In genomic region chr4:162265802-162266201, GRCh38 we compare ENCODE assay signal across 17 cellular contexts.
A peak's percentile ranks its signal among the peaks of the same experiment; 100 is the strongest.
DNase-seq lines count a peak whose midpoint lies in the region; ATAC-seq and TF ChIP-seq lines count a peak whose summit lies in the region.
"Had no signal": no experiment of that assay in that cellular context is flagged by ENCODE, and none has a peak within 500 bp of the region (broad histone marks: within the 10 kb centered on the region; RNA-seq: fewer than 3 reads in every experiment).

No MANE protein-coding gene starts in this region.

- peaks cover 10% of the 10 kb centered on the region for H3K9me3 Mint-ChIP-seq in Caco-2 (ENCODE audit: unreplicated experiment)

- H2BK5ac ChIP-seq in mesenchymal stem cell (ENCODE audit: low read depth, low read length, poor library complexity, severe bottlenecking), result no peak overlapping the region

- H3K23ac ChIP-seq in mesenchymal stem cell (ENCODE audit: low read length in 2 of 2), result no peak overlapping the region

- H2BK12ac ChIP-seq in mesenchymal stem cell (ENCODE audit: low read length in 2 of 2), result no peak overlapping the region

- H3K36me3 ChIP-seq in NT2/D1 (ENCODE audit: insufficient read depth, insufficient read length, low read length), result no peaks in the 10 kb centered on the region
- H3K36me3 ChIP-seq in iPS-20b (ENCODE audit: insufficient read depth, low read depth, low read length), result peaks cover 7% of the 10 kb centered on the region; the same call in 1 of the 2 replicates
- H3K36me3 ChIP-seq in mesenchymal stem cell (ENCODE audit: control insufficient read depth in 1 of 2, insufficient read depth in 2 of 2, low read depth in 1 of 2, low read length in 2 of 2), result no peaks in the 10 kb centered on the region
- no peaks in the 10 kb centered on the region for H3K36me3 ChIP-seq in Caco-2 (ENCODE audit: control insufficient read depth, insufficient read depth, low read length)

- H3K4me2 ChIP-seq in mesenchymal stem cell (ENCODE audit: low read length, poor library complexity, severe bottlenecking), result peak overlapping the region; percentile 37

- H3K4ac ChIP-seq in mesenchymal stem cell (ENCODE audit: low read depth in 1 of 2, low read length in 2 of 2), result no peak overlapping the region

- no peak overlapping the region for H2BK120ac ChIP-seq in mesenchymal stem cell (ENCODE audit: low read depth, low read length)

- H3K9me3 ChIP-seq in NT2/D1 (ENCODE audit: insufficient read depth, low read length), result peaks cover 17% of the 10 kb centered on the region
- H3K9me3 ChIP-seq in iPS-20b (ENCODE audit: insufficient read depth, low read depth, low read length), result peaks cover 19% of the 10 kb centered on the region
- peaks cover 49% of the 10 kb centered on the region for H3K9me3 ChIP-seq in mesenchymal stem cell (ENCODE audit: control insufficient read depth, low read length)
- H3K9me3 ChIP-seq in right cardiac atrium (ENCODE audit: control insufficient read depth, low read length), result no peaks in the 10 kb centered on the region
- peaks cover 6% of the 10 kb centered on the region for H3K9me3 ChIP-seq in Caco-2

- CTCF ChIA-PET in Caco-2 (lab: Charles Lee), result no interaction called here

- no peaks in the 10 kb centered on the region for H3K36me3 Mint-ChIP-seq in Caco-2 (ENCODE audit: insufficient read depth, unreplicated experiment)
- H3K36me3 Mint-ChIP-seq: CD14-positive monocyte; CD8-positive, alpha-beta T cell had no signal

- no TSS peak for BruUV-seq in Caco-2 (replicated peaks; lab: Mats Ljungman, UMichigan)

- no peaks in the 10 kb centered on the region for H3K4me1 ChIP-seq in NT2/D1 (ENCODE audit: insufficient read depth, insufficient read length)
- peaks cover 4% of the 10 kb centered on the region; the same call in 1 of the 2 replicates for H3K4me1 ChIP-seq in iPS-20b (ENCODE audit: insufficient read depth, low read length)
- H3K4me1 ChIP-seq in mesenchymal stem cell (ENCODE audit: control insufficient read depth, insufficient read depth, low read depth, low read length), result no peaks in the 10 kb centered on the region
- no peaks in the 10 kb centered on the region for H3K4me1 ChIP-seq in right cardiac atrium (ENCODE audit: control insufficient read depth, insufficient read depth, low read length)
- no peaks in the 10 kb centered on the region for H3K4me1 ChIP-seq in Caco-2

- 53% methylated on average over 1 of the region's 1 CpG for WGBS in mesenchymal stem cell
- 49% methylated on average over 1 of the region's 1 CpG for WGBS in right cardiac atrium

- no peak overlapping the region for H2AFZ ChIP-seq in mesenchymal stem cell (ENCODE audit: low read depth, low read length)
- H2AFZ ChIP-seq: GM23248 had no signal

- H3K4me3 Mint-ChIP-seq in Caco-2 (ENCODE audit: unreplicated experiment), result no peak overlapping the region
- H3K4me3 Mint-ChIP-seq: CD14-positive monocyte; CD8-positive, alpha-beta T cell had no signal

- no peak overlapping the region for H2BK15ac ChIP-seq in mesenchymal stem cell (ENCODE audit: low read depth, poor library complexity, severe bottlenecking)

- no peaks in the 10 kb centered on the region for H3K4me1 Mint-ChIP-seq in Caco-2 (ENCODE audit: low read depth, unreplicated experiment)
- H3K4me1 Mint-ChIP-seq: CD14-positive monocyte had no signal

- peak; percentile 1 for DNase-seq in ELF-1 (ENCODE audit: low read depth, low spot score)
- DNase-seq in NT2/D1 (ENCODE audit: low read depth, low spot score), result peak; percentile 2
- no peak for DNase-seq in mesenchymal stem cell
- DNase-seq in cerebellar cortex (ENCODE audit: low spot score), result no peak
- DNase-seq in right cardiac atrium, result no peak
- no peak for DNase-seq in Caco-2
- DNase-seq in activated CD8-positive, alpha-beta memory T cell treated with anti-CD3 and anti-CD28 coated beads for 24 hours, result no peak
- DNase-seq: CD8-positive, alpha-beta T cell; COR-L47; DND-41; GF-D8; GM23248; H7 had no signal

- H3K27me3 ChIP-seq in NT2/D1 (ENCODE audit: insufficient read depth, insufficient read length) (no peaks in the 10 kb centered on the region), iPS-20b (ENCODE audit: insufficient read depth, low read length) (no peaks in the 10 kb centered on the region), mesenchymal stem cell (ENCODE audit: control insufficient read depth in 1 of 2, insufficient read depth in 1 of 2, low read length in 2 of 2) (no peaks in the 10 kb centered on the region), right cardiac atrium (ENCODE audit: control insufficient read depth, insufficient read depth) (no peaks in the 10 kb centered on the region), Caco-2 (replicated peaks; ENCODE audit: control insufficient read depth, insufficient read depth, low read length) (no peaks in the 10 kb centered on the region)

- H2AK5ac ChIP-seq in mesenchymal stem cell (ENCODE audit: low read length, severe bottlenecking), result no peak overlapping the region

- no peak for TF ChIP-seq CTCF in Caco-2 (IDR thresholded peaks at IDR 0.05; ENCODE audit: insufficient read depth in 1 of 2, low read depth in 1 of 2, low read length in 1 of 2, severe bottlenecking in 1 of 2, unreplicated experiment in 1 of 2)

- H3K27ac ChIP-seq in iPS-20b (ENCODE audit: low read length) (no peak overlapping the region), mesenchymal stem cell (ENCODE audit: low read length, poor library complexity, severe bottlenecking) (peak overlapping the region; percentile 53), right cardiac atrium (ENCODE audit: low read length) (no peak overlapping the region)
- H3K27ac ChIP-seq: 22Rv1, GM23248 had no signal

- ATAC-seq in right cardiac atrium, result no peak
- ATAC-seq: CD8-positive, alpha-beta T cell; HepG2 had no signal

- no peak overlapping the region for H3K27ac Mint-ChIP-seq in Caco-2 (ENCODE audit: unreplicated experiment)
- H3K27ac Mint-ChIP-seq: CD14-positive monocyte; CD8-positive, alpha-beta T cell had no signal

- POLR2A ChIA-PET in Caco-2 (lab: Charles Lee), result no interaction called here

- intact Hi-C loops in right cardiac atrium (cut with DNase I), result no loop called here
- intact Hi-C loops in Caco-2 (cut with micrococcal nuclease; ENCODE audit: unreplicated experiment), result no loop called here

- H4K8ac ChIP-seq in mesenchymal stem cell (ENCODE audit: low read length), result no peak overlapping the region

- no peak overlapping the region for H4K91ac ChIP-seq in mesenchymal stem cell (ENCODE audit: low read length)

- H3K9ac ChIP-seq in NT2/D1 (ENCODE audit: insufficient read length, low read depth) (no peak overlapping the region), iPS-20b (ENCODE audit: low read depth, low read length) (no peak overlapping the region), mesenchymal stem cell (ENCODE audit: low read length) (no peak overlapping the region)
- H3K9ac ChIP-seq: GM23248 had no signal

- no peak overlapping the region for H3K4me3 ChIP-seq in NT2/D1 (ENCODE audit: insufficient read length, low read depth)
- H3K4me3 ChIP-seq in iPS-20b (ENCODE audit: low read length), result peak overlapping the region; percentile 31; the same call in 1 of the 2 replicates
- no peak overlapping the region for H3K4me3 ChIP-seq in mesenchymal stem cell (ENCODE audit: insufficient read depth in 1 of 2, low read depth in 1 of 2, low read length in 2 of 2)
- H3K4me3 ChIP-seq in right cardiac atrium (ENCODE audit: low read length), result no peak overlapping the region
- H3K4me3 ChIP-seq in Caco-2 (ENCODE audit: low read depth, low read length), result no peak overlapping the region
- H3K4me3 ChIP-seq: GM23248 had no signal

- no peaks in the 10 kb centered on the region for H3K79me1 ChIP-seq in mesenchymal stem cell (replicated peaks; ENCODE audit: low read length, poor library complexity, severe bottlenecking)

- H3K14ac ChIP-seq in mesenchymal stem cell (ENCODE audit: low read length in 2 of 2), result no peak overlapping the region

- H3K18ac ChIP-seq in mesenchymal stem cell (ENCODE audit: low read depth in 1 of 2, low read length in 2 of 2), result no peak overlapping the region

- no peaks in the 10 kb centered on the region for H3K27me3 Mint-ChIP-seq in Caco-2 (ENCODE audit: insufficient read depth, unreplicated experiment)

Comparison
In these comparisons a context has a peak if more than half of its experiments do, and no peak if none do; other contexts are left out.
1. DNase-seq: peak in ELF-1 (single experiment) and NT2/D1 (single experiment); none in mesenchymal stem cell (single experiment), cerebellar cortex (single experiment), right cardiac atrium (0 of 3), Caco-2 (0 of 2) and activated CD8-positive, alpha-beta memory T cell treated with anti-CD3 and anti-CD28 coated beads for 24 hours (single experiment).